ENCODE assay signal across 14 cellular contexts in genomic region chr3:192861972-192862371, GRCh38.
A peak's percentile ranks its signal among the peaks of the same experiment; 100 is the strongest.
DNase-seq lines count a peak whose midpoint lies in the region; ATAC-seq and FAIRE-seq lines count a peak whose summit lies in the region.
"Had no signal": no experiment of that assay in that cellular context is flagged by ENCODE, and none has a peak within 500 bp of the region (broad histone marks: within the 10 kb centered on the region; RNA-seq: fewer than 3 reads in every experiment).

No MANE protein-coding gene starts in this region.

- FAIRE-seq in GM18507 (lab: Jason Lieb, UNC), result peak; percentile 65
- FAIRE-seq: GM19239 had no signal

- DNase-seq in GM18507 (ENCODE audit: extremely low spot score, insufficient read length, low read depth) (no peak), UCSD-AML1 (lab: John Stamatoyannopoulos, UW; ENCODE audit: unreplicated experiment) (no peak), COR-L47 (lab: John Stamatoyannopoulos, UW) (no peak)
- peak; percentile 3 for DNase-seq in central memory CD4-positive, alpha-beta T cell
- DNase-seq in activated T-cell treated with anti-CD3 and anti-CD28 coated beads, Interleukin-2, amount 50 U/mL, for 1 hour, result no peak
- DNase-seq: activated CD4-positive, alpha-beta T cell treated with anti-CD3 and anti-CD28 coated beads for 36 hours; BE2C; brain microvascular endothelial cell; effector memory CD8-positive, alpha-beta T cell; NCI-H2171; psoas muscle had no signal

- ATAC-seq in GM19455 (IDR thresholded peaks at IDR 0.05; ENCODE audit: unreplicated experiment), result peak; percentile 65
- peak; percentile 54 for ATAC-seq in HG03108 (IDR thresholded peaks at IDR 0.05; ENCODE audit: unreplicated experiment)
- ATAC-seq: activated CD4-positive, alpha-beta T cell treated with anti-CD3 and anti-CD28 coated beads for 36 hours; effector memory CD8-positive, alpha-beta T cell; psoas muscle had no signal
